In the genomic region with DNA sequence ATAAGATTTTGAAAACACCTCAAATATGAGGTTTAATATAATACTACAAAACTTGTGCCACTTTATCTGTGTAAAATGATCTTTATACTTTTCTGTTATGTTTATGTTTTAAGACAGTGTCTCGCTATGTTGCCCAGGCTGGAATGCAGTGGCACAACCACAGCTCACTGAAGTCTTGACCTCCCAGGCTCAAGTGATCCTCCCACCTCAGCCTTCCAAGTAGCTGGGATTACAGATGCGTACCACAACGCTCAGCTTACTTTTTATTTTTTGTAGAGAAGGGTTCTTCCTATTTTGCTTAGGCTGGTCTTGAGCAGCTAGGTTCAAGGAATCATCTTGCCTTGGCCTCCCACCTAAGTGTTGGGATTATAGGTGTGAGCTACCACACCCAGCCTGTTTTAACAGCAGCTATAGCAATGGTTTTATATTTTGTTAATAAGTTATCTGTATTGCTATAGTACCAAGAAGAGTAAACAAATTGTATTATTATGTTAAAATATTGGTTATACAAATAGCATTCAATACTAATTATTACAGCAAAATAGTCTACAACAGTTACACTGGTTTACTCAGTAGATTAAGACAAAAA, we compare ENCODE assay signal across 17 cellular contexts. TPM values are rescaled to one million over a fixed set of nuclear protein-coding genes. Genes with fewer than 3 reads are reported as not detected.
A peak's percentile ranks its signal among the peaks of the same experiment; 100 is the strongest.
DNase-seq lines count a peak whose midpoint lies in the region; ATAC-seq and TF ChIP-seq lines count a peak whose summit lies in the region.
"Had no signal": no experiment of that assay in that cellular context is flagged by ENCODE, and none has a peak within 500 bp of the region (broad histone marks: within the 10 kb centered on the region; RNA-seq: fewer than 3 reads in every experiment).

No MANE protein-coding gene starts in this region.

- H3K36me3 ChIP-seq in IMR-90 (ENCODE audit: control insufficient read depth, insufficient read depth, low read length), result no peaks in the 10 kb centered on the region

- peaks cover 7% of the 10 kb centered on the region; the same call in 1 of the 2 replicates for H3K9me1 ChIP-seq in IMR-90 (ENCODE audit: insufficient read depth, low read length)

- H2BK120ac ChIP-seq in IMR-90 (ENCODE audit: low read depth, low read length), result no peak overlapping the region

- in situ Hi-C loops in IMR-90 (cut with MboI; ENCODE audit: low sequenced_read_pairs), result no loop called here

- no peak overlapping the region for H3K14ac ChIP-seq in IMR-90 (replicated peaks; ENCODE audit: low read depth, low read length)

- CTCF ChIA-PET in CD4-positive, alpha-beta T cell (lab: Charles Lee), result interaction anchor here (1.5 to 2.4 kb wide), 2 partner anchors 10 to 34 kb away, joined by 3 to 9 read pairs; no protein-coding TSS in a partner anchor
- CTCF ChIA-PET in IMR-90 (lab: Yijun Ruan, JAX), result interaction anchor here (0.9 kb wide), 1 partner anchor 106 kb away, joined by 3 read pairs; no protein-coding TSS in a partner anchor

- TF ChIP-seq RAD21 in IMR-90 (IDR thresholded peaks at IDR 0.05; ENCODE audit: low read length), result no peak

- no peak overlapping the region for H3K23ac ChIP-seq in IMR-90 (ENCODE audit: low read depth, low read length)

- no peak overlapping the region for H3K4me3 ChIP-seq in IMR-90 (ENCODE audit: insufficient read depth, low read depth, low read length)

- H2AFZ ChIP-seq in IMR-90 (replicated peaks; ENCODE audit: low read length, poor library complexity), result no peak overlapping the region

- no peak for TF ChIP-seq POLR2A in IMR-90 (IDR thresholded peaks at IDR 0.05; ENCODE audit: low read depth, low read length)

- no peak overlapping the region for H3K4me2 ChIP-seq in IMR-90 (ENCODE audit: low read depth, low read length)

- peaks cover 6% of the 10 kb centered on the region for H3K4me1 ChIP-seq in IMR-90 (ENCODE audit: control insufficient read depth, insufficient read depth, low read length)

- BruUV-seq in IMR-90 (replicated peaks; lab: Mats Ljungman, UMichigan), result no TSS peak

- H3K79me1 ChIP-seq in IMR-90 (ENCODE audit: low read depth in 1 of 2, low read length in 2 of 2), result peaks cover 0 to 64% of the 10 kb centered on the region in 2 experiments; a peak in 3 of 4 replicates

- WGBS in IMR-90 (ENCODE audit: extremely low coverage in 2 of 2, insufficient read length in 1 of 2), 2 experiments, result no CpG with 5 or more reads among the region's 3 CpGs

- intact Hi-C loops in CD4-positive, alpha-beta T cell (cut with DNase I, micrococcal nuclease), result no loop called here
- intact Hi-C loops in IMR-90 (cut with micrococcal nuclease), result no loop called here
- intact Hi-C loops in posterior cingulate gyrus (cut with DNase I), result loop anchor here (1.0 to 10.0 kb wide), 2 partner anchors 14 to 189 kb away; no protein-coding TSS in a partner anchor

- no peaks in the 10 kb centered on the region for H3K27me3 Mint-ChIP-seq in activated T-cell treated with anti-CD3 and anti-CD28 coated beads, Interleukin-2, amount 50 U/mL, for 4 hours (ENCODE audit: low read depth)
- no peaks in the 10 kb centered on the region for H3K27me3 Mint-ChIP-seq in CD4-positive, alpha-beta T cell
- no peaks in the 10 kb centered on the region for H3K27me3 Mint-ChIP-seq in activated T-helper 17 cell treated with anti-CD3 and anti-CD28 coated beads, Interleukin-2, amount 50 U/mL, for 72 hours

- dilution Hi-C loops in IMR-90 (cut with HindIII; ENCODE audit: low sequenced_read_pairs, unreplicated experiment), result no loop called here

- no peak overlapping the region for H2BK5ac ChIP-seq in IMR-90 (ENCODE audit: low read depth, low read length, poor library complexity, severe bottlenecking)

- H2BK15ac ChIP-seq in IMR-90 (ENCODE audit: low read depth, low read length), result no peak overlapping the region

- H3K36me3 Mint-ChIP-seq in activated T-cell treated with anti-CD3 and anti-CD28 coated beads, Interleukin-2, amount 50 U/mL, for 4 hours (ENCODE audit: insufficient read depth), result peaks cover 8% of the 10 kb centered on the region
- H3K36me3 Mint-ChIP-seq in CD4-positive, alpha-beta T cell (ENCODE audit: low read depth), result no peaks in the 10 kb centered on the region
- peaks cover 93% of the 10 kb centered on the region for H3K36me3 Mint-ChIP-seq in activated T-helper 17 cell treated with anti-CD3 and anti-CD28 coated beads, Interleukin-2, amount 50 U/mL, for 72 hours (ENCODE audit: low read depth)

- H3K18ac ChIP-seq in IMR-90 (ENCODE audit: low read depth, low read length), result no peak overlapping the region

- no peak overlapping the region for H3K4ac ChIP-seq in IMR-90 (ENCODE audit: low read depth, low read length)

- H3K56ac ChIP-seq in IMR-90 (ENCODE audit: extremely low read depth, insufficient read depth, low read length), result no peak overlapping the region

- H2BK20ac ChIP-seq in IMR-90 (ENCODE audit: low read depth, low read length), result no peak overlapping the region

- H3K9me3 Mint-ChIP-seq in activated T-cell treated with anti-CD3 and anti-CD28 coated beads, Interleukin-2, amount 50 U/mL, for 4 hours, result no peaks in the 10 kb centered on the region
- H3K9me3 Mint-ChIP-seq in CD4-positive, alpha-beta T cell, result no peaks in the 10 kb centered on the region
- no peaks in the 10 kb centered on the region for H3K9me3 Mint-ChIP-seq in activated T-helper 17 cell treated with anti-CD3 and anti-CD28 coated beads, Interleukin-2, amount 50 U/mL, for 72 hours

- no peak overlapping the region for H3K27ac ChIP-seq in CD4-positive, alpha-beta T cell (ENCODE audit: low read depth, low read length)
- H3K27ac ChIP-seq in IMR-90 (ENCODE audit: insufficient read depth, low read length), result no peak overlapping the region
- H3K27ac ChIP-seq: HL-60 had no signal

- H2AK9ac ChIP-seq in IMR-90 (replicated peaks; ENCODE audit: low read depth, low read length, poor library complexity), result no peak overlapping the region

- H3K4me1 Mint-ChIP-seq in activated T-cell treated with anti-CD3 and anti-CD28 coated beads, Interleukin-2, amount 50 U/mL, for 4 hours (ENCODE audit: low read depth), result peaks cover 84% of the 10 kb centered on the region
- H3K4me1 Mint-ChIP-seq in CD4-positive, alpha-beta T cell (ENCODE audit: low read depth), result peaks cover 87% of the 10 kb centered on the region
- peaks cover 43% of the 10 kb centered on the region for H3K4me1 Mint-ChIP-seq in activated T-helper 17 cell treated with anti-CD3 and anti-CD28 coated beads, Interleukin-2, amount 50 U/mL, for 72 hours

- no peak for TF ChIP-seq CTCF in CD4-positive, alpha-beta T cell (IDR thresholded peaks at IDR 0.05)
- no peak for TF ChIP-seq CTCF in IMR-90 (conservative IDR thresholded peaks at IDR 0.05; ENCODE audit: low read depth, low read length)

- 0 out of 2 replicates have a peak overlapping the region, but pooled peaks have one; percentile 9 for H2AK5ac ChIP-seq in IMR-90 (ENCODE audit: low read depth, low read length)

- peaks cover 82% of the 10 kb centered on the region for H4K20me1 ChIP-seq in IMR-90 (ENCODE audit: insufficient read depth, low read length)

- no peak for DNase-seq in activated T-cell treated with anti-CD3 and anti-CD28 coated beads, Interleukin-2, amount 50 U/mL, for 4 hours
- no peak for DNase-seq in activated T-cell treated with anti-CD3 and anti-CD28 coated beads, Interleukin-2, amount 50 U/mL, for 48 hours
- no peak for DNase-seq in CD4-positive, alpha-beta T cell
- DNase-seq in IMR-90, result no peak
- DNase-seq in stimulated activated CD4-positive, alpha-beta T cell treated with anti-CD3 and anti-CD28 coated beads, Interleukin-2, amount 100 ng/mL, for 48 hours, result no peak
- no peak for DNase-seq in posterior cingulate gyrus
- DNase-seq: C1 segment of cervical spinal cord, COR-L47, DMS153, NCI-H187, NCI-H2171, NCI-H446, NCI-H69, SHP77 had no signal

- H3K27ac Mint-ChIP-seq in CD4-positive, alpha-beta T cell, result peak overlapping the region; percentile 16
- H3K27ac Mint-ChIP-seq in activated T-helper 17 cell treated with anti-CD3 and anti-CD28 coated beads, Interleukin-2, amount 50 U/mL, for 72 hours, result peak overlapping the region; percentile 98

- H3K4me3 Mint-ChIP-seq in activated T-cell treated with anti-CD3 and anti-CD28 coated beads, Interleukin-2, amount 50 U/mL, for 4 hours, result peak overlapping the region; percentile 27
- H3K4me3 Mint-ChIP-seq in CD4-positive, alpha-beta T cell, result no peak overlapping the region
- peak overlapping the region; percentile 92 for H3K4me3 Mint-ChIP-seq in activated T-helper 17 cell treated with anti-CD3 and anti-CD28 coated beads, Interleukin-2, amount 50 U/mL, for 72 hours

- no peak overlapping the region for H3K9ac ChIP-seq in IMR-90 (ENCODE audit: low read depth, low read length)

- no peak overlapping the region for H4K5ac ChIP-seq in IMR-90 (ENCODE audit: low read depth, low read length)

- no peak overlapping the region for H4K8ac ChIP-seq in IMR-90 (ENCODE audit: low read depth in 2 of 2, low read length in 2 of 2)

- no peaks in the 10 kb centered on the region for H3K9me3 ChIP-seq in CD4-positive, alpha-beta T cell (ENCODE audit: control insufficient read depth, low read length)
- no peaks in the 10 kb centered on the region for H3K9me3 ChIP-seq in IMR-90 (ENCODE audit: control insufficient read depth, insufficient read depth, low read length)

- no peaks in the 10 kb centered on the region for H3K27me3 ChIP-seq in CD4-positive, alpha-beta T cell (ENCODE audit: control insufficient read depth, insufficient read depth, low read length)
- H3K27me3 ChIP-seq in IMR-90 (ENCODE audit: control insufficient read depth, insufficient read depth, low read length), result no peaks in the 10 kb centered on the region

- no peak for ATAC-seq in activated T-cell treated with anti-CD3 and anti-CD28 coated beads, Interleukin-2, amount 50 U/mL, for 4 hours
- ATAC-seq in CD4-positive, alpha-beta T cell (ENCODE audit: poor library complexity), result no peak
- ATAC-seq in IMR-90 (ENCODE audit: low read depth), result no peak
- no peak for ATAC-seq in activated T-helper 17 cell treated with anti-CD3 and anti-CD28 coated beads, Interleukin-2, amount 50 U/mL, for 72 hours (replicated peaks)
- no peak for ATAC-seq in HG02981 (IDR thresholded peaks at IDR 0.05; ENCODE audit: unreplicated experiment)

- H4K91ac ChIP-seq in IMR-90 (ENCODE audit: insufficient read depth, low read depth, low read length), result no peak overlapping the region

- POLR2A ChIA-PET in CD4-positive, alpha-beta T cell (lab: Charles Lee), result interaction anchor here (0.6 to 1.4 kb wide), 4 partner anchors 25 to 188 kb away, joined by 3 read pairs; no protein-coding TSS in a partner anchor
- POLR2A ChIA-PET in IMR-90 (lab: Charles Lee; ENCODE audit: unreplicated experiment), result no interaction called here

RNA-seq across cellular contexts. Expression of a gene that starts 8.2 kb away (rescaled TPM):
- total RNA-seq in activated T-cell treated with anti-CD3 and anti-CD28 coated beads, Interleukin-2, amount 50 U/mL, for 4 hours, result 10 to 100 TPM; 69.7 to 84.9 (median 77.4) TPM
- 100 to 1,000 TPM; 121 to 123 TPM for total RNA-seq in CD4-positive, alpha-beta T cell
- total RNA-seq in IMR-90 (2012; rRNA removed), result 20.8 and 21.4 TPM in 2 replicates
- polyA plus RNA-seq in IMR-90 (2012; rRNA removed), result 23.9 and 25.3 TPM in 2 replicates
- polyA plus RNA-seq in IMR-90 (2012; cell fraction: cytosol; rRNA removed), result 6.5 and 6.6 TPM in 2 replicates
- polyA plus RNA-seq in IMR-90 (2012; cell fraction: nucleus; rRNA removed; ENCODE audit: low replicate concordance), result 2.6 and 21.6 TPM in 2 replicates
- 100 to 1,000 TPM; 164 to 185 TPM for total RNA-seq in activated T-helper 17 cell treated with anti-CD3 and anti-CD28 coated beads, Interleukin-2, amount 50 U/mL, for 72 hours
